1 cellular context compared by ENCODE assay signal in genomic region chr19:40714519-40715299, GRCh38.
TF ChIP-seq lines count a peak whose summit lies in the region.

No MANE protein-coding gene starts in this region.

TF ChIP-seq in GM12878, 131 proteins besides CTCF, POLR2A, EP300 and RAD21 (continues in another document):
- TF ChIP-seq TARDBP (IDR thresholded peaks at IDR 0.05; ENCODE audit: borderline replicate concordance), result no peak
- TF ChIP-seq CEBPZ (IDR thresholded peaks at IDR 0.05; ENCODE audit: low read depth, low read length), result 0 out of 2 replicates have a peak, but pooled peaks have one; percentile 19
- peak; percentile 64; the same call in 1 of the 2 replicates for TF ChIP-seq ZBTB40 (IDR thresholded peaks at IDR 0.05; ENCODE audit: borderline replicate concordance)
- TF ChIP-seq E4F1 (IDR thresholded peaks at IDR 0.05; ENCODE audit: borderline replicate concordance, partially characterized antibody), result peak; percentile 64
- no peak for TF ChIP-seq BRCA1 (IDR thresholded peaks at IDR 0.05; ENCODE audit: low read depth, low read length)
- TF ChIP-seq SRF (IDR thresholded peaks at IDR 0.05; ENCODE audit: low read depth in 2 of 2, low read length in 2 of 2), result no peak
- no peak for TF ChIP-seq CHD1 (IDR thresholded peaks at IDR 0.05; ENCODE audit: low read depth, low read length)
- peak; percentile 43; the same call in 1 of the 2 replicates for TF ChIP-seq MXI1 (IDR thresholded peaks at IDR 0.05; ENCODE audit: low read depth, low read length)
- TF ChIP-seq GATAD2B (conservative IDR thresholded peaks at IDR 0.05; ENCODE audit: low read depth), result peak; percentile 18; the same call in 1 of the 2 replicates
- no peak for TF ChIP-seq WRNIP1 (IDR thresholded peaks at IDR 0.05; ENCODE audit: borderline replicate concordance, low read depth, low read length)
- no peak for TF ChIP-seq SMARCA5 (IDR thresholded peaks at IDR 0.05)
- TF ChIP-seq ZNF24 (IDR thresholded peaks at IDR 0.05), result no peak
- TF ChIP-seq ELK1 (IDR thresholded peaks at IDR 0.05; ENCODE audit: low read depth, low read length), result no peak
- peak; percentile 96 for TF ChIP-seq DPF2 (IDR thresholded peaks at IDR 0.05)
- TF ChIP-seq IRF3 (IDR thresholded peaks at IDR 0.05), result peak; percentile 63; the same call in 1 of the 2 replicates
- TF ChIP-seq CHD2 (IDR thresholded peaks at IDR 0.05; ENCODE audit: borderline replicate concordance, low read depth, low read length), result peak; percentile 87
- TF ChIP-seq RBBP5 (conservative IDR thresholded peaks at IDR 0.05), result no peak
- 0 out of 2 replicates have a peak, but pooled peaks have one; percentile 59 for TF ChIP-seq RFX5 (IDR thresholded peaks at IDR 0.05; ENCODE audit: low read depth, low read length)
- TF ChIP-seq POU2F2 (IDR thresholded peaks at IDR 0.05; ENCODE audit: borderline replicate concordance, low read depth, low read length), result 0 out of 3 replicates have a peak, but pooled peaks have one; percentile 25
- no peak for TF ChIP-seq EZH2 (IDR thresholded peaks at IDR 0.05; ENCODE audit: borderline replicate concordance, control insufficient read depth, low read depth, low read length)
- 0 out of 2 replicates have a peak, but pooled peaks have one; percentile 7 for TF ChIP-seq CREM (IDR thresholded peaks at IDR 0.05; ENCODE audit: low read depth)
- TF ChIP-seq STAT3 (IDR thresholded peaks at IDR 0.05; ENCODE audit: low read depth, low read length), result no peak
- no peak for TF ChIP-seq KDM1A (IDR thresholded peaks at IDR 0.05; ENCODE audit: borderline replicate concordance)
- TF ChIP-seq ZNF592 (IDR thresholded peaks at IDR 0.05), result no peak
- TF ChIP-seq SMAD5 (IDR thresholded peaks at IDR 0.05; ENCODE audit: low read depth), result no peak
- no peak for TF ChIP-seq IKZF2 (IDR thresholded peaks at IDR 0.05)
- no peak for TF ChIP-seq BACH1 (IDR thresholded peaks at IDR 0.05; ENCODE audit: borderline replicate concordance)
- no peak for TF ChIP-seq JUND (IDR thresholded peaks at IDR 0.05; ENCODE audit: low read depth, low read length)
- TF ChIP-seq ZNF217 (IDR thresholded peaks at IDR 0.05), result no peak
- TF ChIP-seq EGR1 (IDR thresholded peaks at IDR 0.05; ENCODE audit: borderline replicate concordance in 1 of 2, low read depth in 2 of 2, low read length in 2 of 2), result peak in 1 of 2 experiments; percentile 53; a peak in 1 of 3 replicates
- TF ChIP-seq ZBTB33 (IDR thresholded peaks at IDR 0.05), result no peak
- TF ChIP-seq ZBTB4 (CRISPR knock-in tag; IDR thresholded peaks at IDR 0.05), result no peak
- TF ChIP-seq MAX (IDR thresholded peaks at IDR 0.05; ENCODE audit: low read depth, low read length), result no peak
- no peak for TF ChIP-seq HCFC1 (IDR thresholded peaks at IDR 0.05; ENCODE audit: low read length)
- no peak for TF ChIP-seq CBX5 (IDR thresholded peaks at IDR 0.05; ENCODE audit: low read depth)
